1 cellular context compared by ENCODE assay signal in genomic region chr1:225875044-225875822, GRCh38.
TF ChIP-seq lines count a peak whose summit lies in the region.

No MANE protein-coding gene starts in this region.

TF ChIP-seq in K562, 482 proteins besides CTCF, POLR2A, EP300 and RAD21:
- TF ChIP-seq RBFOX2 (IDR thresholded peaks at IDR 0.05; ENCODE audit: low read depth, low read length) (0 out of 2 replicates have a peak, but pooled peaks have one; percentile 19), CREB3 (tag; conservative IDR thresholded peaks at IDR 0.05; ENCODE audit: low read depth) (no peak), CBFA2T2 (conservative IDR thresholded peaks at IDR 0.05) (no peak), ADNP (tag; IDR thresholded peaks at IDR 0.05) (no peak), ZNF318 (IDR thresholded peaks at IDR 0.05; ENCODE audit: borderline replicate concordance in 1 of 2, low read depth in 1 of 2) (no peak), ZKSCAN3 (CRISPR knock-in tag; IDR thresholded peaks at IDR 0.05) (no peak)
TF ChIP-seq in K562: peak in this region for 1.
